In the genomic region with DNA sequence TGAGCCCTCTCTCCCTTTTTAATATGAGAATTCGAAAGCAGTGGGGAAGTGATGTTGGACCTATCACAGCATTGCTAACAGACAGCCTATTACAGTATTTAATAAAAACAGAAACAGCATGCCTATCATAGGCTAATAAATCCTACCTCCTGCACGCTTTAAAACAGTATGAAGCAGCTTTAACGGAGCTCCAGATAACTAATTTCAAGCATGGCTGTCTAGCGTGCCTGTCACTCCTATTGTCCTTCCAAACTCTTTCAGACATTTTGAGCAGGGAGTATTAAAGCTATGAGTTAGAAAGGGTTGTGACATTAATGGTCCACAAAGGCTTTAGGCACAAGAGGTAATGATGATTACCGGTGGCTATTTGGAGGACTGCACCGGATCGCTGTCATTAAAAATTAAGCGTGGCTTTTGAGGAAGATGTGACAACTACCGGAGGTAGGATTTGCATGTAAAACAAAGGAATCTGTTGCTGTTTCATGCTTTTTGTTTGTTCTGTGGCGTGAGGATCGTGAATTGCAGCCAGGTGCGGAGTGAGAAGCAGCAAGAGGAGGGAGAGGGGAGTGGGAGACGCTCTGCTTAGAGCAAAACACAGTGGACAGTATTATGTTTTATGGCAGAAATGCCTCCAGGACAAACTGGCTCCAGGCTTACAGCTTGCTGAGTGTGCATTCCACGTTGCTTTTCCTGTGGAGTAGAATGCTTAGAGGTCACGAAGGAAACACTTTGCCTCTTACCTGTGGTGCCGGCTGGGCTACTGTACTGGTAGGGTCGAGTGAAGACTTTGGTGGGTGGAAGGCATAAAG, we compare ENCODE assay signal across 7 cellular contexts. TPM values are rescaled to one million over a fixed set of nuclear protein-coding genes. Genes with fewer than 3 reads are reported as not detected.
DNase-seq lines count a peak whose midpoint lies in the region; ATAC-seq and TF ChIP-seq lines count a peak whose summit lies in the region.

TSS of gene KCNMB2 (plus strand) at position 166 of the 809 bp plus-strand sequence.

- peaks cover 70% of the 10 kb centered on the region for H3K27me3 Mint-ChIP-seq in T-helper 17 cell

- peak within 1 kb of the TSS; percentile 65 for H3K4me3 ChIP-seq in iPS-15b (ENCODE audit: low read depth, low read length)
- peak within 1 kb of the TSS; percentile 38 to 48 (median 44) for H3K4me3 ChIP-seq in stomach

- TF ChIP-seq EP300 in stomach (IDR thresholded peaks at IDR 0.05): no peak

- peak within 1 kb of the TSS in 2 of 5 donors; percentile 0 to 11 for H3K27ac ChIP-seq in stomach

- ATAC-seq in HG03280 (IDR thresholded peaks at IDR 0.05; ENCODE audit: unreplicated experiment) (peak; percentile 42), T-helper 17 cell (no peak), GM18861 (IDR thresholded peaks at IDR 0.05; ENCODE audit: unreplicated experiment) (no peak)

- 4 to 8% (median 6%) methylated on average over 17 of the region's 17 CpGs for WGBS in stomach, 5 donors

- H3K9ac ChIP-seq in iPS-15b (ENCODE audit: low read depth, low read length): peak within 1 kb of the TSS; percentile 55

- peaks cover 4% of the 10 kb centered on the region for H3K27me3 ChIP-seq in iPS-15b (ENCODE audit: control insufficient read depth, insufficient read depth, low read length)
- peaks cover 0 to 16% (median 0%) of the 10 kb centered on the region in 3 donors for H3K27me3 ChIP-seq in stomach

- H3K9me3 ChIP-seq in T-helper 17 cell (ENCODE audit: control insufficient read depth, low read length, poor library complexity, severe bottlenecking) (no peaks in the 10 kb centered on the region), iPS-15b (ENCODE audit: control insufficient read depth, insufficient read depth, low read length) (no peaks in the 10 kb centered on the region), stomach (no peaks in the 10 kb centered on the region)

- no peak for TF ChIP-seq CTCF in stomach (IDR thresholded peaks at IDR 0.05)

- intact Hi-C loops in stomach (cut with DNase I; ENCODE audit: low total_unique reads): no loop called here

- H3K4me3 Mint-ChIP-seq in T-helper 17 cell: peak within 1 kb of the TSS; percentile 65

- peaks cover 6% of the 10 kb centered on the region for H3K4me1 Mint-ChIP-seq in T-helper 17 cell

- no peak within 1 kb of the TSS for H3K27ac Mint-ChIP-seq in T-helper 17 cell

- TF ChIP-seq POLR2A in stomach (IDR thresholded peaks at IDR 0.05): no peak

- DNase-seq in T-helper 17 cell (no peak), stomach (no peak), GDM1 (lab: John Stamatoyannopoulos, UW) (no peak)
- DNase-seq in activated effector memory CD4-positive, alpha-beta T cell treated with Interleukin-2 at 50 U/mL for 16 hours: no peak

- peaks cover 18% of the 10 kb centered on the region for H3K4me1 ChIP-seq in iPS-15b (ENCODE audit: control insufficient read depth, insufficient read depth, low read length)
- H3K4me1 ChIP-seq in stomach: peaks cover 5 to 26% (median 19%) of the 10 kb centered on the region in 4 donors

- H3K36me3 Mint-ChIP-seq in T-helper 17 cell (ENCODE audit: low read depth): peaks cover 3% of the 10 kb centered on the region

- no peaks in the 10 kb centered on the region for H3K36me3 ChIP-seq in iPS-15b (ENCODE audit: control insufficient read depth, insufficient read depth, low read length)
- no peaks in the 10 kb centered on the region for H3K36me3 ChIP-seq in stomach

RNA-seq across cellular contexts. Expression of gene KCNMB2, which starts in this region (rescaled TPM):
- total RNA-seq in T-helper 17 cell: not detected
- total RNA-seq in stomach: 1 to 10 TPM in 1 of 5 donors, not detected in 4; 3.7 TPM
- polyA plus RNA-seq in stomach: 1 to 10 TPM in 2 of 3 donors, under 1 TPM in 1; 0.48 to 2.4 (median 1.1) TPM
